Comparison of ENCODE assay signal across 8 cellular contexts in genomic region chr3:126654571-126655393, GRCh38. TPM values are rescaled to one million over a fixed set of nuclear protein-coding genes. Genes with fewer than 3 reads are reported as not detected.
DNase-seq lines count a peak whose midpoint lies in the region; ATAC-seq and TF ChIP-seq lines count a peak whose summit lies in the region.

TSS of gene TXNRD3 (minus strand) at chr3:126655124.

- peak within 1 kb of the TSS; percentile 26 to 86 (median 70) for H3K27ac ChIP-seq in tibial nerve

- DNase-seq in Caki2 (ENCODE audit: low read depth), result peak; percentile 69
- DNase-seq in LoVo (ENCODE audit: low spot score), result peak; percentile 86
- DNase-seq in T-cell, result peak in 33 of 34 experiments; percentile 34 to 80 (median 62)
- peak; percentile 29 for DNase-seq in amniotic stem cell (lab: John Stamatoyannopoulos, UW)
- peak; percentile 92 for DNase-seq in left ventricle myocardium superior
- DNase-seq in progenitor cell of endocrine pancreas (ENCODE audit: low spot score, unreplicated experiment), result peak; percentile 85
- DNase-seq in tibial nerve (ENCODE audit: low spot score in 2 of 2), result peak; percentile 68 to 69

- H3K4me1 ChIP-seq in tibial nerve, result peaks cover 0 to 15% (median 4%) of the 10 kb centered on the region in 4 donors

- H3K27ac Mint-ChIP-seq in T-cell, result peak within 1 kb of the TSS in 1 of 2 donors; percentile 68
- H3K27ac Mint-ChIP-seq in progenitor cell of endocrine pancreas, result peak within 1 kb of the TSS; percentile 95

- TF ChIP-seq EP300 in tibial nerve (IDR thresholded peaks at IDR 0.05), result peak in 1 of 2 donors; percentile 67

- 1 to 2% methylated on average over 12 to 53 of the region's 102 CpGs for WGBS in tibial nerve, 2 donors

- in situ Hi-C loops in Caki2 (cut with HindIII; ENCODE audit: low pct_unique_long_range_greater_than_20kb, low sequenced_read_pairs), result no loop called here

- TF ChIP-seq CTCF in progenitor cell of endocrine pancreas (IDR thresholded peaks at IDR 0.05; ENCODE audit: unreplicated experiment), result peak; percentile 34
- TF ChIP-seq CTCF in tibial nerve (IDR thresholded peaks at IDR 0.05), result peak in 3 of 5 experiments; percentile 16 to 60 (median 35)

- H3K36me3 Mint-ChIP-seq in T-cell (no peaks in the 10 kb centered on the region), progenitor cell of endocrine pancreas (ENCODE audit: insufficient read depth) (peaks cover 1% of the 10 kb centered on the region)

- peak; percentile 61 to 72 for TF ChIP-seq POLR2A in tibial nerve (IDR thresholded peaks at IDR 0.05)

- no peaks in the 10 kb centered on the region for H3K36me3 ChIP-seq in tibial nerve

- H3K9me3 ChIP-seq in tibial nerve, result no peaks in the 10 kb centered on the region

- intact Hi-C loops in left ventricle myocardium superior (cut with micrococcal nuclease), result no loop called here

- H3K4me1 Mint-ChIP-seq in T-cell (peaks cover 0 to 9% (median 6%) of the 10 kb centered on the region in 3 donors), progenitor cell of endocrine pancreas (ENCODE audit: low read depth) (peaks cover 4% of the 10 kb centered on the region)

- peak; percentile 90 to 95 (median 93) for ATAC-seq in T-cell (replicated peaks in 1 of 4)
- peak; percentile 98 for ATAC-seq in left ventricle myocardium superior
- no peak for ATAC-seq in HG03432 (IDR thresholded peaks at IDR 0.05; ENCODE audit: unreplicated experiment)

- CTCF ChIA-PET in T-cell (lab: Charles Lee), result interaction anchor here (0.6 to 0.9 kb wide), 2 partner anchors 18 to 138 kb away, joined by 3 read pairs; no protein-coding TSS in a partner anchor

- POLR2A ChIA-PET in T-cell (lab: Charles Lee), result no interaction called here

- H3K4me3 Mint-ChIP-seq in T-cell (peak within 1 kb of the TSS; percentile 80 to 88 (median 83)), progenitor cell of endocrine pancreas (ENCODE audit: low read depth) (peak within 1 kb of the TSS; percentile 83)

- peak within 1 kb of the TSS; percentile 54 to 65 (median 64) for H3K4me3 ChIP-seq in tibial nerve

- H3K9me3 Mint-ChIP-seq in T-cell (no peaks in the 10 kb centered on the region), progenitor cell of endocrine pancreas (ENCODE audit: low read depth) (peaks cover 4% of the 10 kb centered on the region)

- H3K27me3 Mint-ChIP-seq in T-cell (peaks cover 0 to 43% of the 10 kb centered on the region in 2 donors), progenitor cell of endocrine pancreas (peaks cover 4% of the 10 kb centered on the region)

- H3K27me3 ChIP-seq in tibial nerve, result peaks cover 0 to 9% of the 10 kb centered on the region in 2 donors

RNA-seq across cellular contexts. Expression of gene TXNRD3, which starts in this region (rescaled TPM):
- total RNA-seq in Caki2 (2014; rRNA removed; shearing (Covaris generic); ENCODE audit: low replicate concordance), result 4.4 and 12.3 TPM in 2 replicates
- total RNA-seq in T-cell, result 1 to 10 TPM; 2.0 to 4.8 (median 4.0) TPM
- 5.0 TPM for total RNA-seq in left ventricle myocardium superior
- total RNA-seq in progenitor cell of endocrine pancreas, result 12.9 and 14.4 TPM in 2 replicates
- 10 to 100 TPM; 18.6 to 33.3 (median 23.3) TPM for total RNA-seq in tibial nerve

Comparison
In these comparisons a context has a peak if more than half of its experiments do, and no peak if none do; other contexts are left out.
1. DNase-seq: peak in every context shown above with its lines; median percentile 92 in left ventricle myocardium superior; 86 in LoVo; 85 in progenitor cell of endocrine pancreas; 69 in Caki2; 68 in tibial nerve; 62 in T-cell; 29 in amniotic stem cell.